ENCODE assay signal across 25 cellular contexts in the genomic region with DNA sequence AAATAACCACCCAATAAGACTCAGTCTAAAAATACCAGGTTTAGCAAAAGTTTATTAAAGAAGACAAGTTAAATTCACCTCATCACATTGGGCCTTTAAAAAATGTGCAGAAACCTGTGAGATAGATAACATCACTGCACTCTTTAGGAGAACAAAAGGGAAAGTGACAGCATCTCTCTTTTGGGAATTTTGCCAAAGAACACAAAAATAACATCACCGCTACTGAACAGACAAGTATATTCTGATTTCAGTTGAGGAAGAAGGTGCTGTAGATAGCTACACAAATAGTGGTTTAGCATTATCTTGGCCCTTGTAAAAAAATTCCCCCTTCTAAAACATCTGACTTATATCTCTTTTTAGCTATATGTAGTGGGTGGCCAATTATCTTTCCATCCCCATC.
DNase-seq lines count a peak whose midpoint lies in the region; ATAC-seq, FAIRE-seq and TF ChIP-seq lines count a peak whose summit lies in the region.
"Had no signal": no experiment of that assay in that cellular context is flagged by ENCODE, and none has a peak within 500 bp of the region (broad histone marks: within the 10 kb centered on the region; RNA-seq: fewer than 3 reads in every experiment).

No MANE protein-coding gene starts in this region.

- no peaks in the 10 kb centered on the region for H3K9me3 ChIP-seq in pancreas
- H3K9me3 ChIP-seq in left lung = no peaks in the 10 kb centered on the region
- H3K9me3 ChIP-seq: MG63 had no signal

- ATAC-seq in pancreas (no peak), left lung (no peak)

- no peaks in the 10 kb centered on the region for H3K27me3 ChIP-seq in pancreas
- H3K27me3 ChIP-seq in left lung = no peaks in the 10 kb centered on the region
- H3K27me3 ChIP-seq: MG63 had no signal

- no peaks in the 10 kb centered on the region for H3K36me3 ChIP-seq in pancreas
- H3K36me3 ChIP-seq in left lung = peaks cover 0 to 17% of the 10 kb centered on the region in 2 donors

- H3K4me3 ChIP-seq in pancreas (no peak overlapping the region), left lung (no peak overlapping the region)
- H3K4me3 ChIP-seq: GM23248, MG63 had no signal

- H3K27ac ChIP-seq in pancreas (no peak overlapping the region), left lung (no peak overlapping the region)
- H3K27ac ChIP-seq: 22Rv1, GM23248 had no signal

- no peak for FAIRE-seq in pancreas (lab: Jason Lieb, UNC)
- FAIRE-seq: D721Med, RCC 7860 had no signal

- peak; percentile 14 for DNase-seq in NCI-H2029 (lab: John Stamatoyannopoulos, UW)
- DNase-seq in NCI-H2029 treated with DMSO at 0.1 percent for 48 hours (lab: John Stamatoyannopoulos, UW) = no peak
- DNase-seq in COR-L47 (lab: John Stamatoyannopoulos, UW) = peak; percentile 14
- peak; percentile 16 for DNase-seq in NCI-H69 (lab: John Stamatoyannopoulos, UW)
- DNase-seq in dermis microvascular lymphatic vessel endothelial cell (ENCODE audit: low read depth in 2 of 2) = peak; percentile 36 to 69
- no peak for DNase-seq in stimulated activated CD4-positive, alpha-beta T cell treated with anti-CD3 and anti-CD28 coated beads, Interleukin-1b, Interleukin-23, amount 100 ng/mL, for 48 hours
- DNase-seq in pancreas = no peak
- DNase-seq in left lung = no peak
- DNase-seq: CD4-positive, CD25-positive, alpha-beta regulatory T cell; GM23248; H9; HFFc6; KG1; MG63; NCI-H1105 treated with DMSO at 0.1 percent for 48 hours; NCI-H146; NCI-H1930; NCI-H2171 treated with DMSO at 0.1 percent for 48 hours; NCI-H446; NCI-H524 treated with DMSO at 0.1 percent for 48 hours; OCI-M1; T-helper 1 cell had no signal

- TF ChIP-seq CTCF in pancreas (IDR thresholded peaks at IDR 0.05) (no peak), left lung (IDR thresholded peaks at IDR 0.05) (no peak)

- peaks cover 0 to 2% (median 0%) of the 10 kb centered on the region in 3 donors for H3K4me1 ChIP-seq in pancreas
- no peaks in the 10 kb centered on the region for H3K4me1 ChIP-seq in left lung

- 95 to 100% methylated on average over 1 of the region's 1 CpG for WGBS in pancreas, 2 donors

- intact Hi-C loops in pancreas (cut with DNase I) (no loop called here), left lung (cut with DNase I) (no loop called here)

Comparison
In these comparisons a context has a peak if more than half of its experiments do, and no peak if none do; other contexts are left out.
1. DNase-seq: peak in NCI-H2029 (single experiment), COR-L47 (single experiment), NCI-H69 (single experiment) and dermis microvascular lymphatic vessel endothelial cell (2 of 2); none in NCI-H2029 treated with DMSO at 0.1 percent for 48 hours (single experiment), stimulated activated CD4-positive, alpha-beta T cell treated with anti-CD3 and anti-CD28 coated beads, Interleukin-1b, Interleukin-23, amount 100 ng/mL, for 48 hours (single experiment), pancreas (0 of 6) and left lung (0 of 2).